In the genomic region with DNA sequence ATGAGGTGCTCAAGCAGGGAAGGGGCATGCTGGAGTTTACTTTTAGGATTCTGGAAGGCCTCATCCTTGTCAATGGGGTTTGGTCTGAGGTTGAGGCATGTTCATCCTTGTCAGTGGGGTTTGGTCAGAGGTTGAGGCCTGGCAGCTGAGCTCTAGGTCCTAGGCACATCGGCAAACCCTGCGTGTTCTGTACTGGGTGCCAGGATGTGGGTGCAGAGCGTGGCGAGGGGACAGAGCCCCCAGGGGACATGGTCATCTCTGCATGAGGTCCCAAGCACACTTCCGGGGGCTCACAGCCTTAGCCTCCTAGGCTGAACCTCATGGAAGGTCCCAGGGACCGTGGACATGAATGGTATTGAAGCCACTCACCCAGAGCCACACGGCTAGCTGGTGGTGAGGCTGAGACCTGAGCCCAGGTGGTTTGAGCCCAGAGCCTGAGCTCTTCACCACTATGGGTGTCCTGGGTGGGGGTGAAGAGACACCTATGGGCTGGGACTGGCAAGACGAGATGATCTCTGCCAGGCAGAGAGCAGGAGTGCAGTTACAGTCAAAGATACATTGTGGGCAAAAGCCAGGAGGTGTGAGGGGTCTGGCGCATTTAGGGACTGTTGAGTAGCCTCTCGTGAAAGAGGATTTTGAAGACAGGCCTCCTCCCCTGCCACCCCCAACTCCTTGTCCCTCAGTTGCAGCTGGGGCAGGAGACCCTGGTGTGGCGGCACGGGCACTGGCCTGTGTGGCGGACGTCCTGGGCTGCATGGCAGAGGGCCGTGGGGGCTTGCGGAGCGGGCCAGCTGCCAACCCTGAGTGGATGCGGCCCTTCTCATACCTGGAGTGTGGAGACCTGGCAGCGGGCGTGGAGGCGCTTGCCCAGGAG, we compare ENCODE assay signal across 17 cellular contexts. TPM values are rescaled to one million over a fixed set of nuclear protein-coding genes. Genes with fewer than 3 reads are reported as not detected.
DNase-seq lines count a peak whose midpoint lies in the region; ATAC-seq, FAIRE-seq and TF ChIP-seq lines count a peak whose summit lies in the region.
"Had no signal": no experiment of that assay in that cellular context is flagged by ENCODE, and none has a peak within 500 bp of the region (broad histone marks: within the 10 kb centered on the region; RNA-seq: fewer than 3 reads in every experiment).

No MANE protein-coding gene starts in this region.

- no peak overlapping the region for H2AFZ ChIP-seq in Loucy (ENCODE audit: low read length)
- H2AFZ ChIP-seq in K562 (ENCODE audit: low read depth, low read length) = no peak overlapping the region

- TF ChIP-seq POLR2A in K562 (conservative IDR thresholded peaks at IDR 0.05) = no peak

- H3K36me3 Mint-ChIP-seq in activated naive CD4-positive, alpha-beta T cell treated with anti-CD3 and anti-CD28 coated beads, Interleukin-2, amount 50 U/mL, for 24 hours = peaks cover 2% of the 10 kb centered on the region
- peaks cover 2% of the 10 kb centered on the region for H3K36me3 Mint-ChIP-seq in stimulated activated effector memory CD8-positive, alpha-beta T cell treated with anti-CD3 and anti-CD28 coated beads, Interleukin-12 subunit alpha, Interleukin-12 subunit beta, amount 100 ng/mL, for 72 hours
- peaks cover 0 to 13% (median 0%) of the 10 kb centered on the region in 3 donors for H3K36me3 Mint-ChIP-seq in immature natural killer cell

- peaks cover 5% of the 10 kb centered on the region for H3K4me1 Mint-ChIP-seq in activated naive CD4-positive, alpha-beta T cell treated with anti-CD3 and anti-CD28 coated beads, Interleukin-2, amount 50 U/mL, for 24 hours
- peaks cover 21% of the 10 kb centered on the region for H3K4me1 Mint-ChIP-seq in stimulated activated effector memory CD8-positive, alpha-beta T cell treated with anti-CD3 and anti-CD28 coated beads, Interleukin-12 subunit alpha, Interleukin-12 subunit beta, amount 100 ng/mL, for 72 hours
- H3K4me1 Mint-ChIP-seq in immature natural killer cell = no peaks in the 10 kb centered on the region

- no TSS peak for BruUV-seq in K562 (replicated peaks; lab: Mats Ljungman, UMichigan)

- in situ Hi-C loops in K562 (cut with MboI) = no loop called here

- no peaks in the 10 kb centered on the region for H4K20me1 ChIP-seq in Loucy (ENCODE audit: insufficient read depth, low read length, poor library complexity, severe bottlenecking)
- H4K20me1 ChIP-seq in K562 (replicated peaks; ENCODE audit: control insufficient read depth, insufficient read depth, low read length) = peaks cover 3% of the 10 kb centered on the region; the same call in 1 of the 2 replicates

- H3K9ac ChIP-seq in Loucy (ENCODE audit: low read depth, low read length, poor library complexity, severe bottlenecking) (no peak overlapping the region), K562 (ENCODE audit: insufficient read depth in 1 of 2, low read depth in 2 of 2, low read length in 2 of 2) (peak overlapping the region in 1 of 2 experiments; percentile 68; a peak in 2 of 4 replicates)

- H3K27ac ChIP-seq in K562 (ENCODE audit: extremely low read depth, low read depth, low read length) = no peak overlapping the region
- H3K27ac ChIP-seq: coronary artery, thoracic aorta had no signal

- H3K79me2 ChIP-seq in Loucy (ENCODE audit: insufficient read depth, low read length) (no peaks in the 10 kb centered on the region), K562 (ENCODE audit: control insufficient read depth, insufficient read depth, low read length) (no peaks in the 10 kb centered on the region)

- H3K9me2 ChIP-seq in Loucy (replicated peaks; ENCODE audit: low read depth, low read length) = no peaks in the 10 kb centered on the region

- FAIRE-seq in K562 (lab: Jason Lieb, UNC) = no peak
- FAIRE-seq: GM12892, TTC549 had no signal

- no peaks in the 10 kb centered on the region for H3K36me3 ChIP-seq in Loucy (ENCODE audit: insufficient read depth, low read length)
- peaks cover 25% of the 10 kb centered on the region; the same call in 1 of the 3 replicates for H3K36me3 ChIP-seq in K562 (ENCODE audit: control insufficient read depth, insufficient read depth, low read length)

- DNase-seq in activated naive CD4-positive, alpha-beta T cell (lab: John Stamatoyannopoulos, UW) = no peak
- no peak for DNase-seq in K562 (ENCODE audit: extremely low read depth in 1 of 4, low spot score in 3 of 4)
- no peak for DNase-seq in stimulated activated effector memory CD8-positive, alpha-beta T cell treated with anti-CD3 and anti-CD28 coated beads, Interleukin-12 subunit alpha, Interleukin-12 subunit beta, amount 100 ng/mL, for 72 hours (ENCODE audit: low spot score in 2 of 2)
- DNase-seq in NCI-H187 (lab: John Stamatoyannopoulos, UW) = no peak
- DNase-seq in AG20443 (ENCODE audit: low spot score) = no peak
- DNase-seq in immature natural killer cell = no peak
- DNase-seq: activated CD8-positive, alpha-beta memory T cell treated with anti-CD3 and anti-CD28 coated beads, Interleukin-2, amount 50 U/mL, for 4 hours; DMS153; left colon; NCI-H2171 had no signal

- POLR2A ChIA-PET in K562 (lab: Yijun Ruan, JAX) = interaction anchor here (0.5 kb wide), 1 partner anchor 9 kb away, joined by 3 read pairs; no protein-coding TSS in a partner anchor

- H3K4me1 ChIP-seq in Loucy (ENCODE audit: insufficient read depth, low read length, poor library complexity, severe bottlenecking) (no peaks in the 10 kb centered on the region), K562 (replicated peaks in 1 of 2; ENCODE audit: control insufficient read depth in 2 of 2, insufficient read depth in 2 of 2, low read length in 2 of 2) (peaks cover 0 to 47% of the 10 kb centered on the region in 2 experiments; a peak in 3 of 5 replicates)

- no peak overlapping the region for H3K4me3 Mint-ChIP-seq in activated naive CD4-positive, alpha-beta T cell treated with anti-CD3 and anti-CD28 coated beads, Interleukin-2, amount 50 U/mL, for 24 hours
- no peak overlapping the region for H3K4me3 Mint-ChIP-seq in stimulated activated effector memory CD8-positive, alpha-beta T cell treated with anti-CD3 and anti-CD28 coated beads, Interleukin-12 subunit alpha, Interleukin-12 subunit beta, amount 100 ng/mL, for 72 hours
- H3K4me3 Mint-ChIP-seq in immature natural killer cell = no peak overlapping the region

- WGBS in K562 (ENCODE audit: insufficient coverage, low coverage, missing lambda C conversion rate) = 88% methylated on average over 19 of the region's 21 CpGs

- H3K4me2 ChIP-seq in Loucy (ENCODE audit: low read depth, low read length, poor library complexity, severe bottlenecking) (no peak overlapping the region), K562 (ENCODE audit: insufficient read depth, low read length) (no peak overlapping the region)

- no peaks in the 10 kb centered on the region for H3K27me3 Mint-ChIP-seq in activated naive CD4-positive, alpha-beta T cell treated with anti-CD3 and anti-CD28 coated beads, Interleukin-2, amount 50 U/mL, for 24 hours
- H3K27me3 Mint-ChIP-seq in immature natural killer cell (ENCODE audit: low read depth in 3 of 3) = peaks cover 0 to 4% (median 0%) of the 10 kb centered on the region in 3 donors

- H3K9me3 ChIP-seq in Loucy (ENCODE audit: insufficient read depth, low read depth, low read length) (no peaks in the 10 kb centered on the region), K562 (replicated peaks; ENCODE audit: control insufficient read depth, insufficient read depth, low read depth, low read length) (no peaks in the 10 kb centered on the region)
- H3K9me3 ChIP-seq: thoracic aorta had no signal

- no peaks in the 10 kb centered on the region for H3K9me1 ChIP-seq in K562 (ENCODE audit: control insufficient read depth, insufficient read depth, low read length)

- no peaks in the 10 kb centered on the region for H3K27me3 ChIP-seq in Loucy (ENCODE audit: insufficient read depth, low read length, poor library complexity, severe bottlenecking)
- no peaks in the 10 kb centered on the region for H3K27me3 ChIP-seq in K562 (ENCODE audit: control insufficient read depth in 2 of 2, insufficient read depth in 2 of 2, low read length in 2 of 2)

- peak overlapping the region; percentile 65 for H3K27ac Mint-ChIP-seq in activated naive CD4-positive, alpha-beta T cell treated with anti-CD3 and anti-CD28 coated beads, Interleukin-2, amount 50 U/mL, for 24 hours
- H3K27ac Mint-ChIP-seq in stimulated activated effector memory CD8-positive, alpha-beta T cell treated with anti-CD3 and anti-CD28 coated beads, Interleukin-12 subunit alpha, Interleukin-12 subunit beta, amount 100 ng/mL, for 72 hours = peak overlapping the region; percentile 89
- no peak overlapping the region for H3K27ac Mint-ChIP-seq in immature natural killer cell

- CTCF ChIA-PET in K562 (lab: Yijun Ruan, JAX; ENCODE audit: low intra/inter-chr PET ratio) = no interaction called here

- intact Hi-C loops in K562 (cut with micrococcal nuclease) = no loop called here

- H3K4me3 ChIP-seq in Loucy (ENCODE audit: low read length, poor library complexity, severe bottlenecking) (no peak overlapping the region), K562 (no peak overlapping the region)
- H3K4me3 ChIP-seq: coronary artery, thoracic aorta had no signal

- H3K9me3 Mint-ChIP-seq in activated naive CD4-positive, alpha-beta T cell treated with anti-CD3 and anti-CD28 coated beads, Interleukin-2, amount 50 U/mL, for 24 hours = no peaks in the 10 kb centered on the region
- no peaks in the 10 kb centered on the region for H3K9me3 Mint-ChIP-seq in stimulated activated effector memory CD8-positive, alpha-beta T cell treated with anti-CD3 and anti-CD28 coated beads, Interleukin-12 subunit alpha, Interleukin-12 subunit beta, amount 100 ng/mL, for 72 hours
- H3K9me3 Mint-ChIP-seq in immature natural killer cell = no peaks in the 10 kb centered on the region

- TF ChIP-seq CTCF in Loucy (conservative IDR thresholded peaks at IDR 0.05; ENCODE audit: low read length) (peak; percentile 31; the same call in 1 of the 2 replicates), K562 (IDR thresholded peaks at IDR 0.05 in 2 of 3, conservative IDR thresholded peaks at IDR 0.05 in 1 of 3; ENCODE audit: insufficient read depth in 2 of 3, low read depth in 1 of 3, low read length in 3 of 3) (no peak)

- H3F3A ChIP-seq in Loucy (ENCODE audit: low read depth) = no peaks in the 10 kb centered on the region

- no peak for ATAC-seq in K562
- no peak for ATAC-seq in stimulated activated effector memory CD8-positive, alpha-beta T cell treated with anti-CD3 and anti-CD28 coated beads, Interleukin-12 subunit alpha, Interleukin-12 subunit beta, amount 100 ng/mL, for 72 hours
- ATAC-seq: esophagus mucosa, left colon had no signal

- TF ChIP-seq RAD21 in K562 (CRISPR knock-in tag; conservative IDR thresholded peaks at IDR 0.05 in 1 of 2, IDR thresholded peaks at IDR 0.05 in 1 of 2) = peak in 1 of 2 experiments; percentile 9; a peak in 1 of 4 replicates

- TF ChIP-seq EP300 in K562 (IDR thresholded peaks at IDR 0.05; ENCODE audit: low read length) = no peak

RNA-seq across cellular contexts. Expression of a gene that starts 19.3 kb away (rescaled TPM):
- total RNA-seq in K562 (2011; cell fraction: chromatin; rRNA removed; ENCODE audit: low replicate concordance) = 66.2 and 212 TPM in 2 replicates
- total RNA-seq in K562 (2011; cell fraction: nucleolus; rRNA removed) = 117 and 131 TPM in 2 replicates
- total RNA-seq in K562 (2011; cell fraction: nucleoplasm; rRNA removed) = 80.1 and 84.7 TPM in 2 replicates
- total RNA-seq in K562 (2014; rRNA removed) = 12.6 and 15.6 TPM in 2 replicates
- 4.7 and 6.9 TPM in 2 replicates for total RNA-seq in K562 (2014; rRNA removed; fragmentation: Illumina TruSeq; extraction: Trizol)
- total RNA-seq in K562 (2015; rRNA removed; fragmentation: Illumina TruSeq; extraction: Trizol) = 7.4 and 7.7 TPM in 2 replicates
- 18.6 and 19.0 TPM in 2 replicates for total RNA-seq in K562 (2021)
- 13.5 and 22.6 TPM in 2 replicates for polyA plus RNA-seq in K562 (2011; rRNA removed)
- polyA plus RNA-seq in K562 (2011; cell fraction: cytosol; rRNA removed) = 16.3 and 19.3 TPM in 2 replicates
- polyA plus RNA-seq in K562 (2011; cell fraction: nucleus; rRNA removed) = 115 and 146 TPM in 2 replicates
- polyA plus RNA-seq in K562 (2012) = 10.0 and 16.5 TPM in 2 replicates
- polyA plus RNA-seq in K562 (2014; fragmentation: Illumina TruSeq; extraction: Trizol) = 8.3 and 9.1 TPM in 2 replicates
- 1 to 10 TPM in 1 of 2 experiments, under 1 TPM in 1; 0.92 to 1.1 TPM for polyA plus RNA-seq in K562 (2014; fragmentation: Nextera tagmentation; extraction: Ambion mirVana)
- 15.1 and 19.9 TPM in 2 replicates for polyA plus RNA-seq in K562 (2014; rRNA removed)
- 7.5 and 9.5 TPM in 2 replicates for polyA minus RNA-seq in K562 (2011; rRNA and poly(A)+ RNA removed)
- 8.0 and 12.0 TPM in 2 replicates for polyA minus RNA-seq in K562 (2011; cell fraction: cytosol; rRNA and poly(A)+ RNA removed)
- polyA minus RNA-seq in K562 (2011; cell fraction: nucleus; rRNA and poly(A)+ RNA removed) = 25.0 and 31.0 TPM in 2 replicates
- 10 to 100 TPM in 2 of 3 donors, 1 to 10 TPM in 1; 6.7 to 11.9 (median 10.5) TPM for polyA plus RNA-seq in immature natural killer cell

RNA-seq across cellular contexts. Expression of a gene that starts 34.8 kb away (rescaled TPM):
- total RNA-seq in K562 (2011; cell fraction: chromatin; rRNA removed; ENCODE audit: low replicate concordance) = 87.4 and 216 TPM in 2 replicates
- total RNA-seq in K562 (2011; cell fraction: nucleolus; rRNA removed) = 182 and 184 TPM in 2 replicates
- 128 and 145 TPM in 2 replicates for total RNA-seq in K562 (2011; cell fraction: nucleoplasm; rRNA removed)
- total RNA-seq in K562 (2014; rRNA removed) (75.5 and 95.5 TPM in 2 replicates), K562 (2014; rRNA removed; fragmentation: Illumina TruSeq; extraction: Trizol) (23.7 and 31.8 TPM in 2 replicates), K562 (2015; rRNA removed; fragmentation: Illumina TruSeq; extraction: Trizol) (48.9 and 53.8 TPM in 2 replicates), K562 (2021) (98.9 and 108 TPM in 2 replicates)
- polyA plus RNA-seq in K562 (2011; rRNA removed) (34.3 and 40.9 TPM in 2 replicates), K562 (2014; fragmentation: Illumina TruSeq; extraction: Trizol) (25.1 and 50.7 TPM in 2 replicates), K562 (2014; fragmentation: Nextera tagmentation; extraction: Ambion mirVana) (1 to 10 TPM; 1.5 to 2.4 TPM), K562 (2014; rRNA removed) (50.5 and 57.8 TPM in 2 replicates), immature natural killer cell (10 to 100 TPM; 11.1 to 20.7 (median 17.4) TPM)
- 50.0 and 87.1 TPM in 2 replicates for polyA plus RNA-seq in K562 (2011; cell fraction: cytosol; rRNA removed)
- 25.8 and 38.5 TPM in 2 replicates for polyA plus RNA-seq in K562 (2011; cell fraction: nucleus; rRNA removed)
- polyA plus RNA-seq in K562 (2012) = 67.8 and 92.0 TPM in 2 replicates
- polyA minus RNA-seq in K562 (2011; rRNA and poly(A)+ RNA removed) = 57.6 and 96.4 TPM in 2 replicates
- polyA minus RNA-seq in K562 (2011; cell fraction: cytosol; rRNA and poly(A)+ RNA removed) = 126 and 151 TPM in 2 replicates
- 24.9 and 34.4 TPM in 2 replicates for polyA minus RNA-seq in K562 (2011; cell fraction: nucleus; rRNA and poly(A)+ RNA removed)

RNA-seq across cellular contexts. Expression of a gene that starts 49.7 kb away (rescaled TPM):
- 128 and 175 TPM in 2 replicates for total RNA-seq in K562 (2011; cell fraction: chromatin; rRNA removed; ENCODE audit: low replicate concordance)
- total RNA-seq in K562 (2011; cell fraction: nucleolus; rRNA removed) = 70.0 and 73.4 TPM in 2 replicates
- 87.9 and 95.3 TPM in 2 replicates for total RNA-seq in K562 (2011; cell fraction: nucleoplasm; rRNA removed)
- total RNA-seq in K562 (2014; rRNA removed) (43.2 and 59.0 TPM in 2 replicates), K562 (2014; rRNA removed; fragmentation: Illumina TruSeq; extraction: Trizol) (39.5 and 44.4 TPM in 2 replicates), K562 (2015; rRNA removed; fragmentation: Illumina TruSeq; extraction: Trizol) (41.2 and 42.6 TPM in 2 replicates), K562 (2021) (66.7 and 69.8 TPM in 2 replicates)
- polyA plus RNA-seq in K562 (2011; rRNA removed) (69.2 and 73.9 TPM in 2 replicates), K562 (2014; fragmentation: Illumina TruSeq; extraction: Trizol) (44.2 and 48.9 TPM in 2 replicates), K562 (2014; fragmentation: Nextera tagmentation; extraction: Ambion mirVana) (10 to 100 TPM; 13.7 to 37.4 TPM), K562 (2014; rRNA removed) (49.1 and 55.9 TPM in 2 replicates), immature natural killer cell (10 to 100 TPM; 42.3 to 54.6 (median 42.9) TPM)
- 55.1 and 86.3 TPM in 2 replicates for polyA plus RNA-seq in K562 (2011; cell fraction: cytosol; rRNA removed)
- polyA plus RNA-seq in K562 (2011; cell fraction: nucleus; rRNA removed) = 150 and 164 TPM in 2 replicates
- 61.8 and 77.6 TPM in 2 replicates for polyA plus RNA-seq in K562 (2012)
- 67.7 and 72.4 TPM in 2 replicates for polyA minus RNA-seq in K562 (2011; rRNA and poly(A)+ RNA removed)
- 30.7 and 31.3 TPM in 2 replicates for polyA minus RNA-seq in K562 (2011; cell fraction: cytosol; rRNA and poly(A)+ RNA removed)
- polyA minus RNA-seq in K562 (2011; cell fraction: nucleus; rRNA and poly(A)+ RNA removed) = 27.5 and 41.7 TPM in 2 replicates

RNA-seq across cellular contexts. Expression of a gene that starts 49.9 kb away (rescaled TPM):
- total RNA-seq in K562 (2011; cell fraction: chromatin; rRNA removed; ENCODE audit: low replicate concordance) = 616 and 628 TPM in 2 replicates
- 207 and 261 TPM in 2 replicates for total RNA-seq in K562 (2011; cell fraction: nucleolus; rRNA removed)
- total RNA-seq in K562 (2011; cell fraction: nucleoplasm; rRNA removed) = 272 and 275 TPM in 2 replicates
- total RNA-seq in K562 (2014; rRNA removed) (98.9 and 208 TPM in 2 replicates), K562 (2014; rRNA removed; fragmentation: Illumina TruSeq; extraction: Trizol) (221 and 275 TPM in 2 replicates), K562 (2015; rRNA removed; fragmentation: Illumina TruSeq; extraction: Trizol) (252 and 265 TPM in 2 replicates), K562 (2021) (513 and 546 TPM in 2 replicates)
- polyA plus RNA-seq in K562 (2011; rRNA removed) (172 and 248 TPM in 2 replicates), K562 (2014; fragmentation: Illumina TruSeq; extraction: Trizol) (349 and 430 TPM in 2 replicates), K562 (2014; fragmentation: Nextera tagmentation; extraction: Ambion mirVana) (100 to 1,000 TPM; 209 to 414 TPM), K562 (2014; rRNA removed) (103 and 105 TPM in 2 replicates), immature natural killer cell (100 to 1,000 TPM in 1 of 3 donors, 10 to 100 TPM in 2; 62.7 to 143 (median 65.4) TPM)
- polyA plus RNA-seq in K562 (2011; cell fraction: cytosol; rRNA removed) = 249 and 266 TPM in 2 replicates
- polyA plus RNA-seq in K562 (2011; cell fraction: nucleus; rRNA removed) = 317 and 410 TPM in 2 replicates
- polyA plus RNA-seq in K562 (2012) = 179 and 231 TPM in 2 replicates
- polyA minus RNA-seq in K562 (2011; rRNA and poly(A)+ RNA removed) = 327 and 380 TPM in 2 replicates
- 234 and 252 TPM in 2 replicates for polyA minus RNA-seq in K562 (2011; cell fraction: cytosol; rRNA and poly(A)+ RNA removed)
- polyA minus RNA-seq in K562 (2011; cell fraction: nucleus; rRNA and poly(A)+ RNA removed) = 101 and 174 TPM in 2 replicates

Comparison
In these comparisons a context has a peak if more than half of its experiments do, and no peak if none do; other contexts are left out.
1. H3K27ac Mint-ChIP-seq: peak in activated naive CD4-positive, alpha-beta T cell treated with anti-CD3 and anti-CD28 coated beads, Interleukin-2, amount 50 U/mL, for 24 hours (single experiment) and stimulated activated effector memory CD8-positive, alpha-beta T cell treated with anti-CD3 and anti-CD28 coated beads, Interleukin-12 subunit alpha, Interleukin-12 subunit beta, amount 100 ng/mL, for 72 hours (single experiment); none in immature natural killer cell (0 of 6).